ENCODE assay signal across 26 cellular contexts in the genomic region with DNA sequence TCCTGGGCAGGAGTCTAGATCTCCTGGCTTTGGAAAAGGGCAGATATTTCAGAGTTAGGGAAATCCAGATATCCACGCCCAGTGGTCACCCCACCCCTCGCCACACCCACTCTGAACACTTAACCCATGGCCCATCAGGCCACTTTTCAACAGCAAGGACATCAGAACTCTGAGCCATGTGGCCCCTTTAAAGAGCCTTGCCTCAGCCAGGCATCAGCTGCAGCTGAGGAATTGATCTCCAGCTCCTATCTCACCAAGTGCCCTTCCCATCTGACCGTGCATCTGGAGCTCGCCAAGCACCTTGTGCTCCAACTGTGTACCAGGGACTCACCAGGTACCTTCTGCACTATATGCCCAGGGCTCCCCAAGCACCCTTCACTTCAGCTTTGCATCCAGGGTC. TPM values are rescaled to one million over a fixed set of nuclear protein-coding genes. Genes with fewer than 3 reads are reported as not detected.
"Had no signal": no experiment of that assay in that cellular context is flagged by ENCODE, and none has a peak within 500 bp of the region (broad histone marks: within the 10 kb centered on the region; RNA-seq: fewer than 3 reads in every experiment).

No MANE protein-coding gene starts in this region.

- DNase-seq: activated B cell treated with CpG ODN at 0.5 μM for 24 hours; activated CD4-positive, alpha-beta T cell treated with anti-CD3 and anti-CD28 coated beads for 36 hours; activated CD8-positive, alpha-beta memory T cell treated with anti-CD3 and anti-CD28 coated beads for 24 hours; activated CD8-positive, alpha-beta memory T cell treated with anti-CD3 and anti-CD28 coated beads, Interleukin-2, amount 50 U/mL, for 48 hours; activated naive CD4-positive, alpha-beta T cell treated with Interleukin-2 at 50 U/mL for 16 hours; activated naive CD8-positive, alpha-beta T cell treated with anti-CD3 and anti-CD28 coated beads, Interleukin-2, amount 10 ng/mL, durations not matched to agents 7 days and 5 days; amygdala; cortex of kidney; endodermal cell; esophagus squamous epithelium; gastrocnemius medialis; head of caudate nucleus; left cardiac atrium; pancreas; right cardiac atrium; stimulated activated CD4-positive, alpha-beta T cell treated with anti-CD3 and anti-CD28 coated beads, Interleukin-4, amount 100 ng/mL, for 4 hours; stomach had no signal

- H3K9me3 Mint-ChIP-seq: activated B cell treated with CpG ODN at 0.5 μM for 24 hours; activated naive CD8-positive, alpha-beta T cell treated with anti-CD3 and anti-CD28 coated beads, Interleukin-2, amount 10 ng/mL, durations not matched to agents 7 days and 5 days; endodermal cell; memory B cell; natural killer cell treated with Interleukin-12 subunit alpha and Interleukin-12 subunit beta and Interleukin-15 and Interleukin-18, amount 100 ng/mL, for 72 hours had no signal

- H3K9me3 ChIP-seq: esophagus squamous epithelium, gastrocnemius medialis, neutrophil, pancreas, stomach, suprapubic skin, tibial nerve had no signal

- ATAC-seq: gastrocnemius medialis, left cardiac atrium, pancreas, right cardiac atrium had no signal

- H3K4me1 Mint-ChIP-seq: activated B cell treated with CpG ODN at 0.5 μM for 24 hours, endodermal cell had no signal

- H3K4me3 Mint-ChIP-seq: activated B cell treated with CpG ODN at 0.5 μM for 24 hours; activated CD4-positive, alpha-beta T cell treated with anti-CD3 and anti-CD28 coated beads for 36 hours; activated naive CD8-positive, alpha-beta T cell treated with anti-CD3 and anti-CD28 coated beads, Interleukin-2, amount 10 ng/mL, durations not matched to agents 7 days and 5 days; endodermal cell; memory B cell had no signal

- H3K36me3 Mint-ChIP-seq: activated naive CD8-positive, alpha-beta T cell treated with anti-CD3 and anti-CD28 coated beads, Interleukin-2, amount 10 ng/mL, durations not matched to agents 7 days and 5 days; memory B cell; natural killer cell treated with Interleukin-12 subunit alpha and Interleukin-12 subunit beta and Interleukin-15 and Interleukin-18, amount 100 ng/mL, for 72 hours had no signal

- H3K27ac ChIP-seq: esophagus squamous epithelium, gastrocnemius medialis, neutrophil, pancreas, stomach, suprapubic skin, tibial nerve had no signal

- H3K4me1 ChIP-seq: esophagus squamous epithelium, gastrocnemius medialis, pancreas, stomach, suprapubic skin, tibial nerve had no signal

- H3K27ac Mint-ChIP-seq: activated B cell treated with CpG ODN at 0.5 μM for 24 hours; activated CD4-positive, alpha-beta T cell treated with anti-CD3 and anti-CD28 coated beads for 36 hours; activated naive CD8-positive, alpha-beta T cell treated with anti-CD3 and anti-CD28 coated beads, Interleukin-2, amount 10 ng/mL, durations not matched to agents 7 days and 5 days; endodermal cell; memory B cell had no signal

- H3K27me3 Mint-ChIP-seq: activated naive CD8-positive, alpha-beta T cell treated with anti-CD3 and anti-CD28 coated beads, Interleukin-2, amount 10 ng/mL, durations not matched to agents 7 days and 5 days had no signal

RNA-seq across cellular contexts. Expression of a gene that starts 20.2 kb away (rescaled TPM):
- total RNA-seq: cerebellum, urinary bladder had no signal

RNA-seq across cellular contexts. Expression of a gene that starts 22.0 kb away (rescaled TPM):
- total RNA-seq: activated B cell treated with CpG ODN at 0.5 μM for 24 hours, esophagus squamous epithelium, gastrocnemius medialis, lower leg skin, pulmonary artery endothelial cell, suprapubic skin had no signal

RNA-seq across cellular contexts. Expression of a gene that starts 56.6 kb away (rescaled TPM):
- total RNA-seq: activated B cell treated with CpG ODN at 0.5 μM for 24 hours; activated CD4-positive, alpha-beta T cell treated with anti-CD3 and anti-CD28 coated beads for 36 hours had no signal
